In genomic region chr6:157428418-157429202, GRCh38 we compare ENCODE assay signal across 10 cellular contexts. TPM values are rescaled to one million over a fixed set of nuclear protein-coding genes. Genes with fewer than 3 reads are reported as not detected.
DNase-seq lines count a peak whose midpoint lies in the region; ATAC-seq and TF ChIP-seq lines count a peak whose summit lies in the region.
"Had no signal": no experiment of that assay in that cellular context is flagged by ENCODE, and none has a peak within 500 bp of the region (broad histone marks: within the 10 kb centered on the region; RNA-seq: fewer than 3 reads in every experiment).

No MANE protein-coding gene starts in this region.

- DNase-seq in HFFc6 (peak; percentile 0), cardiac septum (ENCODE audit: low spot score) (peak; percentile 63), NCI-H524 treated with DMSO at 0.1 percent for 48 hours (lab: John Stamatoyannopoulos, UW) (no peak)
- peak; percentile 42 to 52 for DNase-seq in activated CD4-positive, alpha-beta T cell treated with anti-CD3 and anti-CD28 coated beads, Interleukin-2, amount 50 U/mL, for 4 hours
- peak; percentile 27 to 61 for DNase-seq in stimulated activated CD4-positive, alpha-beta T cell treated with anti-CD3 and anti-CD28 coated beads, Interleukin-1b, Interleukin-23, amount 100 ng/mL, for 4 hours (ENCODE audit: low read depth in 2 of 2)
- DNase-seq: activated gamma-delta T cell, natural killer cell had no signal

- no peak overlapping the region for H3K4me3 Mint-ChIP-seq in HFFc6
- H3K4me3 Mint-ChIP-seq: natural killer cell had no signal

- intact Hi-C loops in cardiac septum (cut with DNase I), result no loop called here

- H3K4me1 Mint-ChIP-seq in HFFc6 (ENCODE audit: low read depth), result peaks cover 22% of the 10 kb centered on the region

- no peaks in the 10 kb centered on the region for H3K36me3 Mint-ChIP-seq in HFFc6 (ENCODE audit: low read depth)
- H3K36me3 Mint-ChIP-seq: natural killer cell had no signal

- TF ChIP-seq CTCF in HFFc6 (IDR thresholded peaks at IDR 0.05), result no peak

- no peak for ATAC-seq in GM19452 (IDR thresholded peaks at IDR 0.05; ENCODE audit: unreplicated experiment)
- ATAC-seq in HG03159 (IDR thresholded peaks at IDR 0.05; ENCODE audit: unreplicated experiment), result no peak
- ATAC-seq in HG03354 (IDR thresholded peaks at IDR 0.05; ENCODE audit: poor library complexity, severe bottlenecking, unreplicated experiment), result no peak
- ATAC-seq: natural killer cell had no signal

- peaks cover 2% of the 10 kb centered on the region for H3K27me3 Mint-ChIP-seq in HFFc6 (ENCODE audit: insufficient read depth)

- H3K27ac Mint-ChIP-seq in HFFc6, result no peak overlapping the region
- H3K27ac Mint-ChIP-seq: natural killer cell had no signal

- H3K9me3 Mint-ChIP-seq in HFFc6, result no peaks in the 10 kb centered on the region
- H3K9me3 Mint-ChIP-seq: natural killer cell had no signal

RNA-seq across cellular contexts. Expression of gene ZDHHC14, which starts 47.6 kb away (rescaled TPM):
- total RNA-seq in HFFc6 (2021; fragmentation: NEBNext Ultra II Directional; extraction: Animal tissue kit (Norgen Biotek cat#: 25700)), result 1 to 10 TPM; 5.2 to 6.7 (median 6.0) TPM
- 26.1 TPM for total RNA-seq in cardiac septum
